In genomic region chr20:20791664-20792568, GRCh38 we compare ENCODE assay signal across 1 cellular context.
TF ChIP-seq lines count a peak whose summit lies in the region.

No MANE protein-coding gene starts in this region.

TF ChIP-seq in GM23338, 12 proteins besides CTCF, POLR2A, EP300 and RAD21 (continued from another document):
- TF ChIP-seq ZNF462 (CRISPR knock-in tag; IDR thresholded peaks at IDR 0.05) = no peak
- no peak for TF ChIP-seq EZH2 (IDR thresholded peaks at IDR 0.05; ENCODE audit: low read depth, unreplicated experiment)
- TF ChIP-seq, protein P1, sequence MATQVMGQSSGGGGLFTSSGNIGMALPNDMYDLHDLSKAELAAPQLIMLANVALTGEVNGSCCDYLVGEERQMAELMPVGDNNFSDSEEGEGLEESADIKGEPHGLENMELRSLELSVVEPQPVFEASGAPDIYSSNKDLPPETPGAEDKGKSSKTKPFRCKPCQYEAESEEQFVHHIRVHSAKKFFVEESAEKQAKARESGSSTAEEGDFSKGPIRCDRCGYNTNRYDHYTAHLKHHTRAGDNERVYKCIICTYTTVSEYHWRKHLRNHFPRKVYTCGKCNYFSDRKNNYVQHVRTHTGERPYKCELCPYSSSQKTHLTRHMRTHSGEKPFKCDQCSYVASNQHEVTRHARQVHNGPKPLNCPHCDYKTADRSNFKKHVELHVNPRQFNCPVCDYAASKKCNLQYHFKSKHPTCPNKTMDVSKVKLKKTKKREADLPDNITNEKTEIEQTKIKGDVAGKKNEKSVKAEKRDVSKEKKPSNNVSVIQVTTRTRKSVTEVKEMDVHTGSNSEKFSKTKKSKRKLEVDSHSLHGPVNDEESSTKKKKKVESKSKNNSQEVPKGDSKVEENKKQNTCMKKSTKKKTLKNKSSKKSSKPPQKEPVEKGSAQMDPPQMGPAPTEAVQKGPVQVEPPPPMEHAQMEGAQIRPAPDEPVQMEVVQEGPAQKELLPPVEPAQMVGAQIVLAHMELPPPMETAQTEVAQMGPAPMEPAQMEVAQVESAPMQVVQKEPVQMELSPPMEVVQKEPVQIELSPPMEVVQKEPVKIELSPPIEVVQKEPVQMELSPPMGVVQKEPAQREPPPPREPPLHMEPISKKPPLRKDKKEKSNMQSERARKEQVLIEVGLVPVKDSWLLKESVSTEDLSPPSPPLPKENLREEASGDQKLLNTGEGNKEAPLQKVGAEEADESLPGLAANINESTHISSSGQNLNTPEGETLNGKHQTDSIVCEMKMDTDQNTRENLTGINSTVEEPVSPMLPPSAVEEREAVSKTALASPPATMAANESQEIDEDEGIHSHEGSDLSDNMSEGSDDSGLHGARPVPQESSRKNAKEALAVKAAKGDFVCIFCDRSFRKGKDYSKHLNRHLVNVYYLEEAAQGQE (IDR thresholded peaks at IDR 0.05; ENCODE audit: unreplicated experiment) = no peak
- no peak for TF ChIP-seq ZNF114 (CRISPR knock-in tag; IDR thresholded peaks at IDR 0.05)
- no peak for TF ChIP-seq STAT1 (IDR thresholded peaks at IDR 0.05; ENCODE audit: unreplicated experiment)
- no peak for TF ChIP-seq NANOG (IDR thresholded peaks at IDR 0.05; ENCODE audit: borderline replicate concordance)
TF ChIP-seq in GM23338: peak in this region for 0.
